8 cellular contexts compared by ENCODE assay signal in the genomic region with DNA sequence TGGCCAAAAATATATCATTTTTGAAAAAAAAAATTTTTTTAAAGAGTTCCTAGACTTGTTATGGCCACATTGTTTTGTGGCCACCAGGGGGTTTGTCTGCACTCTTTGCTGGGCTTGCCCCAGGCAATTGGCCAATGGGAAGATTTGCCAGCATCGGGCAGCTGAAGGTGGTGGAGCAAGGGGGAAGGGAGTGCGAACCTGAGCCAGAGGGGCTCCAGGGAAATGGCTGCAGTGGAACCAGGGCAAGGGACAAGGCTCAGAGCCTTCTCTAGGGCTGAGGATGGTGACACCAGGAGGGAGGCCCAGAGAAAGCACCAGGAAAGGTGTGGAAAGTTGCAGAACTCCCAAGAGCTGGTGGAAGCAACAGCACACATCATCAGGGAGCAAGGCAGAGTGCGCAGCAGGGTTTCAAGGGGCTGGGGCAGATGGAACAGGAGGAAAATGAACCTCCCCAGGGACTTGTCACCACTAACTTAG. TPM values are rescaled to one million over a fixed set of nuclear protein-coding genes. Genes with fewer than 3 reads are reported as not detected.
DNase-seq lines count a peak whose midpoint lies in the region; FAIRE-seq and TF ChIP-seq lines count a peak whose summit lies in the region.

No MANE protein-coding gene starts in this region.

- no peak overlapping the region for H3K9ac ChIP-seq in OCI-LY1 (ENCODE audit: low read length)

- TF ChIP-seq CTCF in OCI-LY1 (IDR thresholded peaks at IDR 0.05; ENCODE audit: low read length): peak; percentile 64
- peak; percentile 64 for TF ChIP-seq CTCF in epithelial cell of proximal tubule (conservative IDR thresholded peaks at IDR 0.05; ENCODE audit: low read depth, low read length)
- TF ChIP-seq CTCF in osteocyte (IDR thresholded peaks at IDR 0.05): peak; percentile 48

- H3K4me3 ChIP-seq in OCI-LY1 (ENCODE audit: low read depth, low read length, poor library complexity, severe bottlenecking) (no peak overlapping the region), epithelial cell of proximal tubule (ENCODE audit: low read depth, low read length) (no peak overlapping the region)

- peak overlapping the region; percentile 56 for H3K27ac ChIP-seq in OCI-LY1 (ENCODE audit: low read depth, low read length, poor library complexity, severe bottlenecking)

- no peaks in the 10 kb centered on the region for H3K27me3 ChIP-seq in OCI-LY1 (ENCODE audit: insufficient read depth, low read length)

- FAIRE-seq in frontal cortex (lab: Jason Lieb, UNC): no peak

- peak; percentile 27 for DNase-seq in activated CD4-positive, alpha-beta memory T cell treated with anti-CD3 and anti-CD28 coated beads for 36 hours
- DNase-seq in activated CD4-positive, alpha-beta memory T cell treated with anti-CD3 and anti-CD28 coated beads, Interleukin-2, amount 10 ng/mL, durations not matched to agents 7 days and 5 days: no peak
- DNase-seq in epithelial cell of proximal tubule (ENCODE audit: low read depth) (no peak), osteocyte (ENCODE audit: extremely low spot score, unreplicated experiment) (no peak), NCI-H1105 treated with DMSO at 0.1 percent for 48 hours (lab: John Stamatoyannopoulos, UW) (no peak), frontal cortex (ENCODE audit: low spot score in 2 of 2) (no peak), COR-L47 (lab: John Stamatoyannopoulos, UW) (no peak)

- no peaks in the 10 kb centered on the region for H3K79me2 ChIP-seq in OCI-LY1 (ENCODE audit: insufficient read depth, low read length)

- intact Hi-C loops in activated CD4-positive, alpha-beta memory T cell treated with anti-CD3 and anti-CD28 coated beads for 36 hours (cut with micrococcal nuclease): no loop called here

- H3K9me3 Mint-ChIP-seq in activated CD4-positive, alpha-beta memory T cell treated with anti-CD3 and anti-CD28 coated beads for 36 hours: no peaks in the 10 kb centered on the region
- H3K9me3 Mint-ChIP-seq in activated CD4-positive, alpha-beta memory T cell treated with anti-CD3 and anti-CD28 coated beads, Interleukin-2, amount 10 ng/mL, durations not matched to agents 7 days and 5 days: no peaks in the 10 kb centered on the region
- H3K9me3 Mint-ChIP-seq in osteocyte (ENCODE audit: unreplicated experiment): no peaks in the 10 kb centered on the region

- H3K4me1 Mint-ChIP-seq in activated CD4-positive, alpha-beta memory T cell treated with anti-CD3 and anti-CD28 coated beads for 36 hours (ENCODE audit: low read depth): peaks cover 14% of the 10 kb centered on the region
- peaks cover 16% of the 10 kb centered on the region for H3K4me1 Mint-ChIP-seq in activated CD4-positive, alpha-beta memory T cell treated with anti-CD3 and anti-CD28 coated beads, Interleukin-2, amount 10 ng/mL, durations not matched to agents 7 days and 5 days
- peaks cover 18% of the 10 kb centered on the region for H3K4me1 Mint-ChIP-seq in osteocyte (ENCODE audit: unreplicated experiment)

- H3K9me2 ChIP-seq in OCI-LY1 (ENCODE audit: low read depth, low read length): no peaks in the 10 kb centered on the region

- no peak overlapping the region; the same call in 1 of the 2 replicates for H3K4me2 ChIP-seq in OCI-LY1 (ENCODE audit: low read length)

- H3K27ac Mint-ChIP-seq in activated CD4-positive, alpha-beta memory T cell treated with anti-CD3 and anti-CD28 coated beads for 36 hours: no peak overlapping the region
- no peak overlapping the region for H3K27ac Mint-ChIP-seq in activated CD4-positive, alpha-beta memory T cell treated with anti-CD3 and anti-CD28 coated beads, Interleukin-2, amount 10 ng/mL, durations not matched to agents 7 days and 5 days
- no peak overlapping the region for H3K27ac Mint-ChIP-seq in osteocyte (ENCODE audit: unreplicated experiment)

- H3K4me3 Mint-ChIP-seq in activated CD4-positive, alpha-beta memory T cell treated with anti-CD3 and anti-CD28 coated beads for 36 hours: no peak overlapping the region
- no peak overlapping the region for H3K4me3 Mint-ChIP-seq in activated CD4-positive, alpha-beta memory T cell treated with anti-CD3 and anti-CD28 coated beads, Interleukin-2, amount 10 ng/mL, durations not matched to agents 7 days and 5 days
- H3K4me3 Mint-ChIP-seq in osteocyte (ENCODE audit: unreplicated experiment): no peak overlapping the region

- no peaks in the 10 kb centered on the region for H3K36me3 ChIP-seq in OCI-LY1 (ENCODE audit: insufficient read depth, low read length)

- H3K27me3 Mint-ChIP-seq in activated CD4-positive, alpha-beta memory T cell treated with anti-CD3 and anti-CD28 coated beads for 36 hours: no peaks in the 10 kb centered on the region
- peaks cover 7% of the 10 kb centered on the region for H3K27me3 Mint-ChIP-seq in activated CD4-positive, alpha-beta memory T cell treated with anti-CD3 and anti-CD28 coated beads, Interleukin-2, amount 10 ng/mL, durations not matched to agents 7 days and 5 days
- H3K27me3 Mint-ChIP-seq in osteocyte (ENCODE audit: unreplicated experiment): no peaks in the 10 kb centered on the region

- CTCF ChIA-PET in activated CD4-positive, alpha-beta memory T cell treated with anti-CD3 and anti-CD28 coated beads for 36 hours (lab: Charles Lee): interaction anchor here (1.1 to 1.3 kb wide), 3 partner anchors 10 to 290 kb away, joined by 3 read pairs; no protein-coding TSS in a partner anchor
- CTCF ChIA-PET in activated CD4-positive, alpha-beta memory T cell treated with anti-CD3 and anti-CD28 coated beads, Interleukin-2, amount 10 ng/mL, durations not matched to agents 7 days and 5 days (lab: Charles Lee): interaction anchor here (0.8 to 1.5 kb wide), 3 partner anchors 22 to 268 kb away, joined by 3 to 5 read pairs (median 3); no protein-coding TSS in a partner anchor

- H3K36me3 Mint-ChIP-seq in activated CD4-positive, alpha-beta memory T cell treated with anti-CD3 and anti-CD28 coated beads for 36 hours: no peaks in the 10 kb centered on the region
- no peaks in the 10 kb centered on the region for H3K36me3 Mint-ChIP-seq in activated CD4-positive, alpha-beta memory T cell treated with anti-CD3 and anti-CD28 coated beads, Interleukin-2, amount 10 ng/mL, durations not matched to agents 7 days and 5 days (ENCODE audit: low read depth)
- H3K36me3 Mint-ChIP-seq in osteocyte (ENCODE audit: unreplicated experiment): no peaks in the 10 kb centered on the region

- peaks cover 71% of the 10 kb centered on the region for H3K4me1 ChIP-seq in OCI-LY1 (ENCODE audit: insufficient read depth, low read length, severe bottlenecking)

- H2AFZ ChIP-seq in OCI-LY1 (ENCODE audit: low read length): no peak overlapping the region

- POLR2A ChIA-PET in activated CD4-positive, alpha-beta memory T cell treated with anti-CD3 and anti-CD28 coated beads for 36 hours (lab: Charles Lee): no interaction called here
- POLR2A ChIA-PET in activated CD4-positive, alpha-beta memory T cell treated with anti-CD3 and anti-CD28 coated beads, Interleukin-2, amount 10 ng/mL, durations not matched to agents 7 days and 5 days (lab: Charles Lee): no interaction called here

- H4K20me1 ChIP-seq in OCI-LY1 (ENCODE audit: insufficient read depth, low read length): no peaks in the 10 kb centered on the region

- no peaks in the 10 kb centered on the region for H3K9me3 ChIP-seq in OCI-LY1 (ENCODE audit: low read length)

- H3F3A ChIP-seq in OCI-LY1 (ENCODE audit: insufficient read depth, low read length): no peaks in the 10 kb centered on the region

RNA-seq across cellular contexts. Expression of gene CMIP, which starts 15.5 kb away (rescaled TPM):
- total RNA-seq in activated CD4-positive, alpha-beta memory T cell treated with anti-CD3 and anti-CD28 coated beads for 36 hours: 10 to 100 TPM; 35.0 to 36.6 TPM
- total RNA-seq in activated CD4-positive, alpha-beta memory T cell treated with anti-CD3 and anti-CD28 coated beads, Interleukin-2, amount 10 ng/mL, durations not matched to agents 7 days and 5 days: 10 to 100 TPM; 57.1 to 58.3 TPM
- total RNA-seq in epithelial cell of proximal tubule (13.6 and 19.1 TPM in 2 replicates), osteocyte (29.8 and 38.0 TPM in 2 replicates), frontal cortex (18.8 TPM)
